ENCODE assay signal across 10 cellular contexts in genomic region chr4:54660145-54660535, GRCh38. TPM values are rescaled to one million over a fixed set of nuclear protein-coding genes. Genes with fewer than 3 reads are reported as not detected.
A peak's percentile ranks its signal among the peaks of the same experiment; 100 is the strongest.
DNase-seq lines count a peak whose midpoint lies in the region; ATAC-seq and TF ChIP-seq lines count a peak whose summit lies in the region.
"Had no signal": no experiment of that assay in that cellular context is flagged by ENCODE, and none has a peak within 500 bp of the region (broad histone marks: within the 10 kb centered on the region; RNA-seq: fewer than 3 reads in every experiment).

No MANE protein-coding gene starts in this region.

- peak overlapping the region in 7 of 8 donors; percentile 7 to 85 (median 72) for H3K4me3 Mint-ChIP-seq in CD4-positive, alpha-beta memory T cell
- H3K4me3 Mint-ChIP-seq in chondrocyte (ENCODE audit: unreplicated experiment), result peak overlapping the region; percentile 84
- H3K4me3 Mint-ChIP-seq in naive thymus-derived CD4-positive, alpha-beta T cell, result peak overlapping the region in 9 of 10 donors; percentile 12 to 88 (median 74)

- no peak for TF ChIP-seq CTCF in chondrocyte (IDR thresholded peaks at IDR 0.05)

- no peaks in the 10 kb centered on the region for H3K27me3 ChIP-seq in CD4-positive, alpha-beta memory T cell (ENCODE audit: insufficient read depth, low read length)
- H3K27me3 ChIP-seq in HUES48 (ENCODE audit: control insufficient read depth, insufficient read depth, low read length), result peaks cover 49% of the 10 kb centered on the region
- peaks cover 0 to 12% of the 10 kb centered on the region in 2 donors for H3K27me3 ChIP-seq in naive thymus-derived CD4-positive, alpha-beta T cell (ENCODE audit: control insufficient read depth in 2 of 2, insufficient read depth in 2 of 2, low read length in 2 of 2)
- H3K27me3 ChIP-seq: testis had no signal

- DNase-seq in CD4-positive, alpha-beta memory T cell, result no peak
- DNase-seq in chondrocyte (ENCODE audit: low spot score), result no peak
- DNase-seq in naive thymus-derived CD4-positive, alpha-beta T cell, result no peak
- DNase-seq in anterior cingulate cortex (lab: John Stamatoyannopoulos, UW), result no peak
- no peak for DNase-seq in stimulated activated CD4-positive, alpha-beta T cell treated with anti-CD3 and anti-CD28 coated beads, Interleukin-15, amount 100 ng/mL, for 24 hours
- no peak for DNase-seq in GM03348 (ENCODE audit: low spot score)
- DNase-seq: NCI-H226, testis had no signal

- no peaks in the 10 kb centered on the region for H3K9me3 ChIP-seq in CD4-positive, alpha-beta memory T cell (ENCODE audit: control insufficient read depth in 1 of 2, low read length in 2 of 2)
- no peaks in the 10 kb centered on the region for H3K9me3 ChIP-seq in HUES48 (ENCODE audit: control insufficient read depth, insufficient read depth, low read length)
- no peaks in the 10 kb centered on the region for H3K9me3 ChIP-seq in naive thymus-derived CD4-positive, alpha-beta T cell (ENCODE audit: control insufficient read depth in 2 of 3, low read length in 3 of 3)
- H3K9me3 ChIP-seq: testis had no signal

- intact Hi-C loops in CD4-positive, alpha-beta memory T cell (cut with micrococcal nuclease), result no loop called here
- intact Hi-C loops in naive thymus-derived CD4-positive, alpha-beta T cell (cut with micrococcal nuclease), result no loop called here

- no peaks in the 10 kb centered on the region for H3K4me1 ChIP-seq in CD4-positive, alpha-beta memory T cell (ENCODE audit: insufficient read depth, low read length)
- H3K4me1 ChIP-seq in HUES48 (ENCODE audit: control insufficient read depth, insufficient read depth, low read length), result peaks cover 36% of the 10 kb centered on the region
- peaks cover 0 to 10% of the 10 kb centered on the region in 2 donors for H3K4me1 ChIP-seq in naive thymus-derived CD4-positive, alpha-beta T cell (ENCODE audit: control insufficient read depth in 2 of 2, insufficient read depth in 2 of 2, low read length in 2 of 2)

- CTCF ChIA-PET in CD4-positive, alpha-beta memory T cell (lab: Charles Lee; ENCODE audit: partially characterized antibody), result no interaction called here
- CTCF ChIA-PET in naive thymus-derived CD4-positive, alpha-beta T cell (lab: Charles Lee), result no interaction called here

- peaks cover 22 to 38% of the 10 kb centered on the region in 2 donors for H3K27me3 Mint-ChIP-seq in CD4-positive, alpha-beta memory T cell
- H3K27me3 Mint-ChIP-seq in chondrocyte (ENCODE audit: low read depth), result no peaks in the 10 kb centered on the region
- H3K27me3 Mint-ChIP-seq in naive thymus-derived CD4-positive, alpha-beta T cell, result peaks cover 56 to 74% (median 67%) of the 10 kb centered on the region in 5 donors

- peaks cover 2 to 22% (median 14%) of the 10 kb centered on the region in 4 donors for H3K4me1 Mint-ChIP-seq in CD4-positive, alpha-beta memory T cell
- H3K4me1 Mint-ChIP-seq in chondrocyte (ENCODE audit: low read depth), result peaks cover 46% of the 10 kb centered on the region
- peaks cover 14 to 25% (median 22%) of the 10 kb centered on the region in 7 donors for H3K4me1 Mint-ChIP-seq in naive thymus-derived CD4-positive, alpha-beta T cell

- no peak overlapping the region for H3K9ac ChIP-seq in HUES48 (ENCODE audit: low read depth, low read length)

- no peaks in the 10 kb centered on the region for H3K36me3 ChIP-seq in CD4-positive, alpha-beta memory T cell (ENCODE audit: insufficient read depth, low read length)
- H3K36me3 ChIP-seq in HUES48 (ENCODE audit: control insufficient read depth, insufficient read depth, low read length), result no peaks in the 10 kb centered on the region
- no peaks in the 10 kb centered on the region for H3K36me3 ChIP-seq in naive thymus-derived CD4-positive, alpha-beta T cell (ENCODE audit: control insufficient read depth in 2 of 3, insufficient read depth in 3 of 3, low read length in 3 of 3)

- H3K27ac Mint-ChIP-seq in CD4-positive, alpha-beta memory T cell, result no peak overlapping the region
- H3K27ac Mint-ChIP-seq in chondrocyte (ENCODE audit: unreplicated experiment), result no peak overlapping the region
- H3K27ac Mint-ChIP-seq in naive thymus-derived CD4-positive, alpha-beta T cell, result no peak overlapping the region

- H3K9me3 Mint-ChIP-seq in CD4-positive, alpha-beta memory T cell, result no peaks in the 10 kb centered on the region
- H3K9me3 Mint-ChIP-seq in chondrocyte (ENCODE audit: low read depth), result no peaks in the 10 kb centered on the region
- H3K9me3 Mint-ChIP-seq in naive thymus-derived CD4-positive, alpha-beta T cell, result no peaks in the 10 kb centered on the region

- ATAC-seq in naive thymus-derived CD4-positive, alpha-beta T cell, result no peak
- no peak for ATAC-seq in HG02885 (IDR thresholded peaks at IDR 0.05; ENCODE audit: poor library complexity, unreplicated experiment)

- H3K4me3 ChIP-seq in CD4-positive, alpha-beta memory T cell (ENCODE audit: low read length in 2 of 2), result no peak overlapping the region
- peak overlapping the region; percentile 74; the same call in 1 of the 2 replicates for H3K4me3 ChIP-seq in HUES48 (ENCODE audit: low read depth, low read length)
- no peak overlapping the region for H3K4me3 ChIP-seq in naive thymus-derived CD4-positive, alpha-beta T cell (ENCODE audit: low read length)

- no peak overlapping the region for H3K27ac ChIP-seq in CD4-positive, alpha-beta memory T cell (ENCODE audit: low read depth, low read length)
- H3K27ac ChIP-seq in HUES48 (ENCODE audit: low read depth, low read length), result no peak overlapping the region
- no peak overlapping the region for H3K27ac ChIP-seq in naive thymus-derived CD4-positive, alpha-beta T cell (ENCODE audit: low read depth, low read length)
- H3K27ac ChIP-seq: testis had no signal

- H3K36me3 Mint-ChIP-seq in CD4-positive, alpha-beta memory T cell, result no peaks in the 10 kb centered on the region
- no peaks in the 10 kb centered on the region for H3K36me3 Mint-ChIP-seq in chondrocyte (ENCODE audit: low read depth)
- peaks cover 0 to 3% (median 0%) of the 10 kb centered on the region in 5 donors for H3K36me3 Mint-ChIP-seq in naive thymus-derived CD4-positive, alpha-beta T cell

- POLR2A ChIA-PET in CD4-positive, alpha-beta memory T cell (lab: Charles Lee; ENCODE audit: partially characterized antibody), result no interaction called here
- POLR2A ChIA-PET in naive thymus-derived CD4-positive, alpha-beta T cell (lab: Charles Lee), result interaction anchor here (0.6 kb wide), 1 partner anchor 301 kb away, joined by 3 read pairs; no protein-coding TSS in a partner anchor

RNA-seq across cellular contexts. Expression of gene KIT, which starts 2.4 kb away (rescaled TPM):
- 1 to 10 TPM; 2.4 to 2.9 TPM for total RNA-seq in CD4-positive, alpha-beta memory T cell
- 1 to 10 TPM; 2.0 to 5.2 TPM for polyA plus RNA-seq in CD4-positive, alpha-beta memory T cell
- total RNA-seq in chondrocyte, result 3.1 to 6.7 TPM (median 6.4 TPM) in 3 replicates
- total RNA-seq in naive thymus-derived CD4-positive, alpha-beta T cell, result 1 to 10 TPM in 1 of 5 experiments, under 1 TPM in 4; 0.08 to 1.2 (median 0.22) TPM
- under 1 TPM in 1 of 2 donors, not detected in 1; 0.11 TPM for polyA plus RNA-seq in naive thymus-derived CD4-positive, alpha-beta T cell
